8 cellular contexts compared by ENCODE assay signal in genomic region chr1:120176092-120176855, GRCh38. TPM values are rescaled to one million over a fixed set of nuclear protein-coding genes. Genes with fewer than 3 reads are reported as not detected.
DNase-seq lines count a peak whose midpoint lies in the region; ATAC-seq and TF ChIP-seq lines count a peak whose summit lies in the region.

TSS of gene SEC22B (minus strand) at chr1:120176520. CDS start at chr1:120176381, 139 bp downstream.

- H3K36me3 Mint-ChIP-seq in T-helper 2 cell treated with Interferon-gamma antibody and Interleukin-4, amounts not matched to agents 5 μg/mL and 100 μg/mL, for 36 hours (ENCODE audit: low read depth): peaks cover 8% of the 10 kb centered on the region

- TF ChIP-seq POLR2A in vagina (IDR thresholded peaks at IDR 0.05): peak in 1 of 2 donors; percentile 90

- H3K9me3 ChIP-seq in ascending aorta (no peaks in the 10 kb centered on the region), vagina (no peaks in the 10 kb centered on the region)

- DNase-seq in NCI-H2029 (lab: John Stamatoyannopoulos, UW) (peak; percentile 79), ascending aorta (ENCODE audit: low spot score in 2 of 2) (peak; percentile 67 to 96), hepatic stellate cell (ENCODE audit: low spot score) (peak; percentile 69), vagina (ENCODE audit: extremely low spot score in 2 of 2) (peak; percentile 95 to 97)
- peak; percentile 86 for DNase-seq in T-helper 2 cell treated with Interferon-gamma antibody and Interleukin-4, amounts not matched to agents 5 μg/mL and 100 μg/mL, for 36 hours (ENCODE audit: low spot score)

- H3K4me3 ChIP-seq in ascending aorta (peak within 1 kb of the TSS; percentile 87 to 95), rectal smooth muscle tissue (ENCODE audit: low read length) (peak within 1 kb of the TSS; percentile 99), vagina (peak within 1 kb of the TSS; percentile 54 to 85)

- peaks cover 4% of the 10 kb centered on the region for H3K4me1 Mint-ChIP-seq in T-helper 2 cell treated with Interferon-gamma antibody and Interleukin-4, amounts not matched to agents 5 μg/mL and 100 μg/mL, for 36 hours (ENCODE audit: low read depth)

- peak within 1 kb of the TSS; percentile 100 for H3K4me3 Mint-ChIP-seq in T-helper 2 cell treated with Interferon-gamma antibody and Interleukin-4, amounts not matched to agents 5 μg/mL and 100 μg/mL, for 36 hours

- no peaks in the 10 kb centered on the region for H3K36me3 ChIP-seq in ascending aorta
- H3K36me3 ChIP-seq in rectal smooth muscle tissue (ENCODE audit: control insufficient read depth, insufficient read depth, low read length): no peaks in the 10 kb centered on the region
- no peaks in the 10 kb centered on the region for H3K36me3 ChIP-seq in vagina

- H3K27me3 Mint-ChIP-seq in T-helper 2 cell treated with Interferon-gamma antibody and Interleukin-4, amounts not matched to agents 5 μg/mL and 100 μg/mL, for 36 hours (ENCODE audit: low read depth): peaks cover 2% of the 10 kb centered on the region

- H3K27ac Mint-ChIP-seq in T-helper 2 cell treated with Interferon-gamma antibody and Interleukin-4, amounts not matched to agents 5 μg/mL and 100 μg/mL, for 36 hours: peak within 1 kb of the TSS; percentile 98

- H3K4me1 ChIP-seq in ascending aorta (peaks cover 0 to 10% of the 10 kb centered on the region in 2 donors), rectal smooth muscle tissue (ENCODE audit: control insufficient read depth, insufficient read depth, low read length) (peaks cover 2% of the 10 kb centered on the region), vagina (peaks cover 4% of the 10 kb centered on the region)

- TF ChIP-seq CTCF in ascending aorta (IDR thresholded peaks at IDR 0.05): no peak
- no peak for TF ChIP-seq CTCF in vagina (IDR thresholded peaks at IDR 0.05)

- intact Hi-C loops in ascending aorta (cut with DNase I): no loop called here
- intact Hi-C loops in vagina (cut with DNase I): no loop called here

- H3K9ac ChIP-seq in rectal smooth muscle tissue (ENCODE audit: low read length): peak within 1 kb of the TSS; percentile 98

- ATAC-seq in GM18508 (IDR thresholded peaks at IDR 0.05; ENCODE audit: insufficient read depth, unreplicated experiment) (peak; percentile 92), HG02981 (IDR thresholded peaks at IDR 0.05; ENCODE audit: unreplicated experiment) (peak; percentile 98)

- no peaks in the 10 kb centered on the region for H3K27me3 ChIP-seq in ascending aorta
- H3K27me3 ChIP-seq in rectal smooth muscle tissue (ENCODE audit: control insufficient read depth, insufficient read depth, low read length): no peaks in the 10 kb centered on the region
- no peaks in the 10 kb centered on the region for H3K27me3 ChIP-seq in vagina

- peak within 1 kb of the TSS; percentile 89 for H3K27ac ChIP-seq in ascending aorta
- H3K27ac ChIP-seq in rectal smooth muscle tissue (ENCODE audit: low read depth, low read length): peak within 1 kb of the TSS; percentile 80
- peak within 1 kb of the TSS; percentile 90 for H3K27ac ChIP-seq in vagina

- H3K9me3 Mint-ChIP-seq in T-helper 2 cell treated with Interferon-gamma antibody and Interleukin-4, amounts not matched to agents 5 μg/mL and 100 μg/mL, for 36 hours: no peaks in the 10 kb centered on the region

RNA-seq across cellular contexts. Expression of gene SEC22B, which starts in this region (rescaled TPM):
- 16.8 TPM for total RNA-seq in ascending aorta
- 19.4 TPM for total RNA-seq in vagina

Comparison
In these comparisons a context has a peak if more than half of its experiments do, and no peak if none do; other contexts are left out.
1. Peak in every context shown above with its lines: DNase-seq, ATAC-seq, H3K4me3 ChIP-seq and H3K27ac ChIP-seq.